33 cellular contexts compared by ENCODE assay signal in the genomic region with DNA sequence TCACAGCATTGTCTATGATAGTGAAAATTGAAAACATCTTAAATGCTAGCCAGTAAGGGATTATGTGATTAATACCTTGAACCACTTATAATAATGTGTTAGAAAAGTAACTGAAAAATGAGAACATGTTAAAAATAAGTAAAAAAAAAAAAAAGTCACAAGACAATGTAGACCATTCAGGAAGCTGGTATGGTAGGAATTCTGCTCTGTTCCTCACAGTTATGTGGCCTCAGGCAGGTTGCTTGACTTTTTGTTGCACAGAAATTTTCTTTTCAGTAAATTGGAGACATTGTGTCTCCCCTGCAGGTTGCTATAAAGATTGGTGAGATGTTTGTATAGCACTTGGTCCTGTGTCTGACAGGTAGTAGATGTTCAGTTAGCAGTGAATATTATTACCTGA. TPM values are rescaled to one million over a fixed set of nuclear protein-coding genes. Genes with fewer than 3 reads are reported as not detected.
A peak's percentile ranks its signal among the peaks of the same experiment; 100 is the strongest.
DNase-seq lines count a peak whose midpoint lies in the region; ATAC-seq and TF ChIP-seq lines count a peak whose summit lies in the region.
"Had no signal": no experiment of that assay in that cellular context is flagged by ENCODE, and none has a peak within 500 bp of the region (broad histone marks: within the 10 kb centered on the region; RNA-seq: fewer than 3 reads in every experiment).

No MANE protein-coding gene starts in this region.

- no peak for TF ChIP-seq RAD21 in IMR-90 (IDR thresholded peaks at IDR 0.05; ENCODE audit: low read length)

- no peak overlapping the region for H2AK9ac ChIP-seq in IMR-90 (replicated peaks; ENCODE audit: low read depth, low read length, poor library complexity)

- TF ChIP-seq CTCF in IMR-90 (conservative IDR thresholded peaks at IDR 0.05; ENCODE audit: low read depth, low read length), result no peak
- TF ChIP-seq CTCF in choroid plexus epithelial cell (conservative IDR thresholded peaks at IDR 0.05; ENCODE audit: low read depth, low read length), result no peak
- no peak for TF ChIP-seq CTCF in mesothelial cell of epicardium (IDR thresholded peaks at IDR 0.05; ENCODE audit: unreplicated experiment)
- TF ChIP-seq CTCF in CD14-positive monocyte (IDR thresholded peaks at IDR 0.05), result no peak

- no peak overlapping the region for H2BK20ac ChIP-seq in IMR-90 (ENCODE audit: low read depth, low read length)

- ATAC-seq in IMR-90 (ENCODE audit: low read depth) (no peak), HG02981 (IDR thresholded peaks at IDR 0.05; ENCODE audit: unreplicated experiment) (no peak), GM21526 (IDR thresholded peaks at IDR 0.05; ENCODE audit: low FRiP score, unreplicated experiment) (no peak)
- ATAC-seq: CD8-positive, alpha-beta T cell; GM12878; heart left ventricle; pancreas; stimulated activated naive CD8-positive, alpha-beta T cell treated with anti-CD3 and anti-CD28 coated beads, Interleukin-15, Interleukin-2, amounts not matched to agents 100 U/mL and 50 U/mL, for 24 hours had no signal

- no peak for TF ChIP-seq POLR2A in IMR-90 (IDR thresholded peaks at IDR 0.05; ENCODE audit: low read depth, low read length)

- intact Hi-C loops in IMR-90 (cut with micrococcal nuclease) (loop anchor here (5.0 kb wide), 1 partner anchor 346 kb away; no protein-coding TSS in a partner anchor), CD14-positive monocyte (cut with micrococcal nuclease) (no loop called here)

- H3K4ac ChIP-seq in IMR-90 (ENCODE audit: low read depth, low read length), result no peak overlapping the region

- CTCF ChIA-PET in IMR-90 (lab: Yijun Ruan, JAX), result interaction anchor here (0.6 kb wide), 1 partner anchor 278 kb away, joined by 3 read pairs; no protein-coding TSS in a partner anchor

- no peak overlapping the region for H3K18ac ChIP-seq in IMR-90 (ENCODE audit: low read depth, low read length)

- POLR2A ChIA-PET in IMR-90 (lab: Charles Lee; ENCODE audit: unreplicated experiment), result no interaction called here

- H3K9me3 ChIP-seq in IMR-90 (ENCODE audit: control insufficient read depth, insufficient read depth, low read length), result no peaks in the 10 kb centered on the region
- H3K9me3 ChIP-seq: heart left ventricle, left ventricle myocardium inferior, pancreas, Peyer's patch, sigmoid colon, thoracic aorta had no signal

- no peak overlapping the region for H3K56ac ChIP-seq in IMR-90 (ENCODE audit: extremely low read depth, insufficient read depth, low read length)

- peaks cover 34% of the 10 kb centered on the region for H3K4me1 Mint-ChIP-seq in mesothelial cell of epicardium
- H3K4me1 Mint-ChIP-seq in CD14-positive monocyte, result peaks cover 21% of the 10 kb centered on the region

- DNase-seq in COLO829 (ENCODE audit: low spot score) (peak; percentile 76), IMR-90 (peak; percentile 34), choroid plexus epithelial cell (ENCODE audit: low read depth) (peak; percentile 59), mesothelial cell of epicardium (ENCODE audit: low spot score in 2 of 2, unreplicated experiment in 2 of 2) (no peak), CD14-positive monocyte (ENCODE audit: low spot score) (no peak)
- DNase-seq in activated CD4-positive, alpha-beta T cell treated with anti-CD3 and anti-CD28 coated beads, Interleukin-2, amount 50 U/mL, for 48 hours, result no peak
- DNase-seq: activated CD4-positive, alpha-beta T cell treated with anti-CD3 and anti-CD28 coated beads, Interleukin-2, amount 10 ng/mL, durations not matched to agents 24 days and 14 days; activated naive CD4-positive, alpha-beta T cell treated with anti-CD3 and anti-CD28 coated beads, Interleukin-2, amount 50 U/mL, for 16 hours; CD8-positive, alpha-beta T cell; heart left ventricle; left ventricle myocardium inferior; MV-4-11; NCI-H1694; NCI-H526; nephron progenitor cell; pancreas; Peyer's patch; sigmoid colon; stimulated activated CD4-positive, alpha-beta T cell treated with anti-CD3 and anti-CD28 coated beads, Interleukin-15, amount 100 ng/mL, for 24 hours; stimulated activated naive CD8-positive, alpha-beta T cell treated with anti-CD3 and anti-CD28 coated beads, Interleukin-15, Interleukin-2, amounts not matched to agents 100 U/mL and 50 U/mL, for 24 hours; T-helper 2 cell had no signal

- H2AFZ ChIP-seq in IMR-90 (replicated peaks; ENCODE audit: low read length, poor library complexity), result no peak overlapping the region

- H3K4me3 Mint-ChIP-seq in mesothelial cell of epicardium, result no peak overlapping the region
- no peak overlapping the region for H3K4me3 Mint-ChIP-seq in CD14-positive monocyte
- H3K4me3 Mint-ChIP-seq: activated CD4-positive, alpha-beta T cell treated with anti-CD3 and anti-CD28 coated beads, Interleukin-2, amount 10 ng/mL, durations not matched to agents 24 days and 14 days; activated T-helper 1 cell treated with anti-CD3 and anti-CD28 coated beads, Interleukin-12 subunit alpha, Interleukin-12 subunit beta, Interleukin-2, Interleukin-4 antibody, amounts not matched to agents 30 ng/mL and 10 ng/mL and 1 ng/mL, durations not matched to agents 14 hours and 24 hours and 36 hours; CD8-positive, alpha-beta T cell; nephron progenitor cell had no signal

- H3K9me3 Mint-ChIP-seq in mesothelial cell of epicardium, result no peaks in the 10 kb centered on the region
- H3K9me3 Mint-ChIP-seq in CD14-positive monocyte, result peaks cover 0 to 4% (median 0%) of the 10 kb centered on the region in 7 donors
- H3K9me3 Mint-ChIP-seq: activated CD4-positive, alpha-beta T cell treated with anti-CD3 and anti-CD28 coated beads, Interleukin-2, amount 10 ng/mL, durations not matched to agents 24 days and 14 days; activated T-helper 1 cell treated with anti-CD3 and anti-CD28 coated beads, Interleukin-12 subunit alpha, Interleukin-12 subunit beta, Interleukin-2, Interleukin-4 antibody, amounts not matched to agents 30 ng/mL and 10 ng/mL and 1 ng/mL, durations not matched to agents 14 hours and 24 hours and 36 hours; CD8-positive, alpha-beta T cell; nephron progenitor cell had no signal

- no peak overlapping the region for H3K4me2 ChIP-seq in IMR-90 (ENCODE audit: low read depth, low read length)

- dilution Hi-C loops in IMR-90 (cut with HindIII; ENCODE audit: low sequenced_read_pairs, unreplicated experiment), result no loop called here

- H4K8ac ChIP-seq in IMR-90 (ENCODE audit: low read depth in 2 of 2, low read length in 2 of 2), result no peak overlapping the region

- no peaks in the 10 kb centered on the region for H3K79me1 ChIP-seq in IMR-90 (ENCODE audit: low read depth in 1 of 2, low read length in 2 of 2)

- no peak overlapping the region for H4K5ac ChIP-seq in IMR-90 (ENCODE audit: low read depth, low read length)

- no peak overlapping the region for H2BK5ac ChIP-seq in IMR-90 (ENCODE audit: low read depth, low read length, poor library complexity, severe bottlenecking)

- H3K36me3 Mint-ChIP-seq in mesothelial cell of epicardium, result no peaks in the 10 kb centered on the region
- no peaks in the 10 kb centered on the region for H3K36me3 Mint-ChIP-seq in CD14-positive monocyte
- H3K36me3 Mint-ChIP-seq: CD8-positive, alpha-beta T cell had no signal

- in situ Hi-C loops in IMR-90 (cut with MboI; ENCODE audit: low sequenced_read_pairs), result loop anchor here (10.0 kb wide), 1 partner anchor 163 kb away; no protein-coding TSS in a partner anchor

- peaks cover 2% of the 10 kb centered on the region for H3K4me1 ChIP-seq in IMR-90 (ENCODE audit: control insufficient read depth, insufficient read depth, low read length)
- H3K4me1 ChIP-seq: pancreas had no signal

- no peaks in the 10 kb centered on the region for H3K36me3 ChIP-seq in IMR-90 (ENCODE audit: control insufficient read depth, insufficient read depth, low read length)
- H3K36me3 ChIP-seq: heart left ventricle, left ventricle myocardium inferior, pancreas, Peyer's patch, sigmoid colon, thoracic aorta had no signal

- H3K27me3 ChIP-seq in IMR-90 (ENCODE audit: control insufficient read depth, insufficient read depth, low read length), result 0 out of 2 replicates have a peak, but pooled peaks cover 7% of the 10 kb centered on the region
- H3K27me3 ChIP-seq: heart left ventricle, pancreas, Peyer's patch, sigmoid colon had no signal

- H3K4me3 ChIP-seq in IMR-90 (ENCODE audit: insufficient read depth, low read depth, low read length) (no peak overlapping the region), choroid plexus epithelial cell (ENCODE audit: low read depth, low read length) (no peak overlapping the region)
- H3K4me3 ChIP-seq: GM12878, heart left ventricle, left ventricle myocardium inferior, pancreas, Peyer's patch, sigmoid colon, thoracic aorta had no signal

- no peak overlapping the region for H2BK120ac ChIP-seq in IMR-90 (ENCODE audit: low read depth, low read length)

- no TSS peak for BruUV-seq in IMR-90 (replicated peaks; lab: Mats Ljungman, UMichigan)

- H3K14ac ChIP-seq in IMR-90 (replicated peaks; ENCODE audit: low read depth, low read length), result no peak overlapping the region

- peak overlapping the region; percentile 79 for H3K27ac Mint-ChIP-seq in mesothelial cell of epicardium
- H3K27ac Mint-ChIP-seq in CD14-positive monocyte, result no peak overlapping the region
- H3K27ac Mint-ChIP-seq: activated CD4-positive, alpha-beta T cell treated with anti-CD3 and anti-CD28 coated beads, Interleukin-2, amount 10 ng/mL, durations not matched to agents 24 days and 14 days; activated T-helper 1 cell treated with anti-CD3 and anti-CD28 coated beads, Interleukin-12 subunit alpha, Interleukin-12 subunit beta, Interleukin-2, Interleukin-4 antibody, amounts not matched to agents 30 ng/mL and 10 ng/mL and 1 ng/mL, durations not matched to agents 14 hours and 24 hours and 36 hours; CD8-positive, alpha-beta T cell; nephron progenitor cell had no signal

- no peak overlapping the region for H2AK5ac ChIP-seq in IMR-90 (ENCODE audit: low read depth, low read length)

- H2BK15ac ChIP-seq in IMR-90 (ENCODE audit: low read depth, low read length), result no peak overlapping the region

- H3K27me3 Mint-ChIP-seq in mesothelial cell of epicardium (ENCODE audit: low read depth), result no peaks in the 10 kb centered on the region
- H3K27me3 Mint-ChIP-seq in CD14-positive monocyte (ENCODE audit: low read depth in 3 of 3), result peaks cover 3 to 4% (median 4%) of the 10 kb centered on the region in 3 donors

- no peaks in the 10 kb centered on the region for H4K20me1 ChIP-seq in IMR-90 (ENCODE audit: insufficient read depth, low read length)

- H3K9ac ChIP-seq in IMR-90 (ENCODE audit: low read depth, low read length), result no peak overlapping the region

- H3K9me1 ChIP-seq in IMR-90 (ENCODE audit: insufficient read depth, low read length), result no peaks in the 10 kb centered on the region

- H4K91ac ChIP-seq in IMR-90 (ENCODE audit: insufficient read depth, low read depth, low read length), result no peak overlapping the region

- no peak overlapping the region for H3K23ac ChIP-seq in IMR-90 (ENCODE audit: low read depth, low read length)

- no peak overlapping the region for H3K27ac ChIP-seq in IMR-90 (ENCODE audit: insufficient read depth, low read length)
- H3K27ac ChIP-seq: heart left ventricle, left ventricle myocardium inferior, pancreas, Peyer's patch, sigmoid colon, VCaP had no signal

RNA-seq across cellular contexts. Expression of a gene that starts 17.3 kb away (rescaled TPM):
- total RNA-seq in IMR-90 (2012; rRNA removed), result not detected in 2 replicates
- not detected in 2 replicates for polyA plus RNA-seq in IMR-90 (2012; rRNA removed)
- polyA plus RNA-seq in IMR-90 (2012; cell fraction: cytosol; rRNA removed), result not detected in 2 replicates
- polyA plus RNA-seq in IMR-90 (2012; cell fraction: nucleus; rRNA removed; ENCODE audit: low replicate concordance), result not detected in 2 replicates
- not detected in 3 replicates for total RNA-seq in mesothelial cell of epicardium
- polyA plus RNA-seq in CD14-positive monocyte, result not detected
- total RNA-seq: activated CD4-positive, alpha-beta T cell treated with anti-CD3 and anti-CD28 coated beads, Interleukin-2, amount 10 ng/mL, durations not matched to agents 24 days and 14 days; activated T-helper 1 cell treated with anti-CD3 and anti-CD28 coated beads, Interleukin-12 subunit alpha, Interleukin-12 subunit beta, Interleukin-2, Interleukin-4 antibody, amounts not matched to agents 30 ng/mL and 10 ng/mL and 1 ng/mL, durations not matched to agents 14 hours and 24 hours and 36 hours; cardiac septum; CD8-positive, alpha-beta T cell; dermis microvascular lymphatic vessel endothelial cell; GM12878; H1; heart left ventricle; HT-29; left ventricle myocardium inferior; mononuclear cell; pancreas; Peyer's patch; sigmoid colon; thoracic aorta had no signal
- polyA plus RNA-seq: AG04450, GM12878, H1, heart left ventricle, pancreas had no signal

RNA-seq across cellular contexts. Expression of a gene that starts 51.7 kb away (rescaled TPM):
- total RNA-seq in IMR-90 (2012; rRNA removed) (21.0 and 63.6 TPM in 2 replicates), mesothelial cell of epicardium (54.9 to 59.3 TPM (median 56.2 TPM) in 3 replicates)
- polyA plus RNA-seq in IMR-90 (2012; rRNA removed) (50.7 and 51.8 TPM in 2 replicates), CD14-positive monocyte (10 to 100 TPM; 11.8 to 14.0 TPM)
- polyA plus RNA-seq in IMR-90 (2012; cell fraction: cytosol; rRNA removed), result 17.3 and 17.8 TPM in 2 replicates
- 8.7 and 72.6 TPM in 2 replicates for polyA plus RNA-seq in IMR-90 (2012; cell fraction: nucleus; rRNA removed; ENCODE audit: low replicate concordance)

Comparison
In these comparisons a context has a peak if more than half of its experiments do, and no peak if none do; other contexts are left out.
1. DNase-seq: peak in COLO829 (single experiment), IMR-90 (single experiment) and choroid plexus epithelial cell (single experiment); none in mesothelial cell of epicardium (0 of 2), CD14-positive monocyte (single experiment) and activated CD4-positive, alpha-beta T cell treated with anti-CD3 and anti-CD28 coated beads, Interleukin-2, amount 50 U/mL, for 48 hours (0 of 2).